In the genomic region with DNA sequence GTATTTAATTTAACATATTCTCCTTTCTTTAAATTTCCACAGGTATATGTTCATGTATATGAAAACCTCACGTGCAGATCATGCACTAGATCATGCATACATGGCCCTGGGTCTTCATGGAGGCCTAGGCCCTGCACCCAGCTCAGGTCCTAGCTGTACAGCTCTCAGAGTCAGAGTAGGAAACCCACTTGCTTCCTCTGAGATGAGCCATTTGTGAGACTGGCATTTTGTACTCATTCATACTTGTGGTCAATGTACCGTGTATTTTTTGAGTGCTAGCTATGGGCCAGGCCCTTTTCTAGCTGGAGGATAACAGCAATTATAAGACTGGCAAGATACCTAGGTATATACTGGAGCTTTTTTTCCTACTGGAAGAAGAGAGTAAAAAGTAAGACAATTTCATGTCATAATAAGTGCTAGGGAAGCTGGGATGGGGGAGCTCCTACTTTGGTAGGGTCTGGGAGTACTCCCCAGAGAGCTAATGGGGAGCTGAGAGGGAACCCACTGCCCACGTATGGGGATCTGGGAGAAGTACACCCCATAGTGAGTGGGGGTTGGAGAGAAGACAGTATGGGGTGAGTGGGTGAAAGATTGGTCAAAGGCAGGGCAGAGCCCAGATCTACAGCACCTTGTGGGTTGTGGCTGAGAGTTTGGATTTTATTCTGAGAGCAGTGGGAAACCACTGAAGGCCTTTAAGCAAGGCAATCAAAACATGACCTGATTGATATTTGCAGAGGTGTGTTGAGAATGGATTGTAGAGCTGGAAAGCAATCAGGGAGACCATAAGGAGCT, we compare ENCODE assay signal across 20 cellular contexts.
DNase-seq lines count a peak whose midpoint lies in the region; ATAC-seq and TF ChIP-seq lines count a peak whose summit lies in the region.
"Had no signal": no experiment of that assay in that cellular context is flagged by ENCODE, and none has a peak within 500 bp of the region (broad histone marks: within the 10 kb centered on the region; RNA-seq: fewer than 3 reads in every experiment).

No MANE protein-coding gene starts in this region.

- no peaks in the 10 kb centered on the region for H3K9me3 Mint-ChIP-seq in activated T-helper 17 cell treated with anti-CD3 and anti-CD28 coated beads, Interleukin-2, amount 50 U/mL, for 72 hours
- H3K9me3 Mint-ChIP-seq in stimulated activated memory B cell treated with anti-CD40 and anti-IgM and Interleukin-4, amounts not matched to agents 10 μg/mL and 1 μg/mL and 100 μg/mL, for 72 hours, result no peaks in the 10 kb centered on the region
- H3K9me3 Mint-ChIP-seq: CD8-positive, alpha-beta T cell had no signal

- H3K27ac Mint-ChIP-seq in activated T-helper 17 cell treated with anti-CD3 and anti-CD28 coated beads, Interleukin-2, amount 50 U/mL, for 72 hours, result peak overlapping the region; percentile 25
- H3K27ac Mint-ChIP-seq in stimulated activated memory B cell treated with anti-CD40 and anti-IgM and Interleukin-4, amounts not matched to agents 10 μg/mL and 1 μg/mL and 100 μg/mL, for 72 hours, result no peak overlapping the region
- H3K27ac Mint-ChIP-seq: CD8-positive, alpha-beta T cell had no signal

- intact Hi-C loops in sciatic nerve (cut with DNase I), result no loop called here

- peaks cover 5% of the 10 kb centered on the region for H3K4me1 Mint-ChIP-seq in activated T-helper 17 cell treated with anti-CD3 and anti-CD28 coated beads, Interleukin-2, amount 50 U/mL, for 72 hours
- H3K4me1 Mint-ChIP-seq in stimulated activated memory B cell treated with anti-CD40 and anti-IgM and Interleukin-4, amounts not matched to agents 10 μg/mL and 1 μg/mL and 100 μg/mL, for 72 hours, result no peaks in the 10 kb centered on the region

- no peak overlapping the region for H3K4me3 Mint-ChIP-seq in activated T-helper 17 cell treated with anti-CD3 and anti-CD28 coated beads, Interleukin-2, amount 50 U/mL, for 72 hours
- H3K4me3 Mint-ChIP-seq in stimulated activated memory B cell treated with anti-CD40 and anti-IgM and Interleukin-4, amounts not matched to agents 10 μg/mL and 1 μg/mL and 100 μg/mL, for 72 hours, result no peak overlapping the region
- H3K4me3 Mint-ChIP-seq: CD8-positive, alpha-beta T cell had no signal

- no peaks in the 10 kb centered on the region for H3K27me3 Mint-ChIP-seq in activated T-helper 17 cell treated with anti-CD3 and anti-CD28 coated beads, Interleukin-2, amount 50 U/mL, for 72 hours
- H3K27me3 Mint-ChIP-seq in stimulated activated memory B cell treated with anti-CD40 and anti-IgM and Interleukin-4, amounts not matched to agents 10 μg/mL and 1 μg/mL and 100 μg/mL, for 72 hours, result no peaks in the 10 kb centered on the region

- peak; percentile 47 for ATAC-seq in GM21360 (IDR thresholded peaks at IDR 0.05; ENCODE audit: unreplicated experiment)
- peak; percentile 69 for ATAC-seq in HG02885 (IDR thresholded peaks at IDR 0.05; ENCODE audit: poor library complexity, unreplicated experiment)
- peak; percentile 78 for ATAC-seq in activated T-helper 17 cell treated with anti-CD3 and anti-CD28 coated beads, Interleukin-2, amount 50 U/mL, for 72 hours (replicated peaks)
- peak; percentile 46 for ATAC-seq in stimulated activated memory B cell treated with anti-CD40 and anti-IgM and Interleukin-4, amounts not matched to agents 10 μg/mL and 1 μg/mL and 100 μg/mL, for 72 hours
- no peak for ATAC-seq in HG02763 (IDR thresholded peaks at IDR 0.05; ENCODE audit: unreplicated experiment)
- no peak for ATAC-seq in sciatic nerve
- no peak for ATAC-seq in GM21619 (IDR thresholded peaks at IDR 0.05; ENCODE audit: unreplicated experiment)
- ATAC-seq: CD8-positive, alpha-beta T cell; PC-3; SK-N-SH treated with all-trans-retinoic acid at 6 μM for 48 hours had no signal

- no peaks in the 10 kb centered on the region for H3K36me3 Mint-ChIP-seq in activated T-helper 17 cell treated with anti-CD3 and anti-CD28 coated beads, Interleukin-2, amount 50 U/mL, for 72 hours (ENCODE audit: low read depth)
- peaks cover 5% of the 10 kb centered on the region for H3K36me3 Mint-ChIP-seq in stimulated activated memory B cell treated with anti-CD40 and anti-IgM and Interleukin-4, amounts not matched to agents 10 μg/mL and 1 μg/mL and 100 μg/mL, for 72 hours
- H3K36me3 Mint-ChIP-seq: CD8-positive, alpha-beta T cell had no signal

- in situ Hi-C loops in GM13977 (cut with MboI; ENCODE audit: low pct_unique_long_range_greater_than_20kb, low sequenced_read_pairs, unreplicated experiment), result no loop called here

- TF ChIP-seq CTCF in GM13977 (IDR thresholded peaks at IDR 0.05; ENCODE audit: extremely low read depth, insufficient read depth, missing control alignments), result no peak

- DNase-seq in GM13977 (ENCODE audit: low spot score), result no peak
- DNase-seq in sciatic nerve (ENCODE audit: low spot score), result no peak
- DNase-seq: CD8-positive, alpha-beta T cell; DMS79; NCI-H1048; NCI-H1436 treated with DMSO at 0.1 percent for 48 hours; NCI-H2029; NCI-H345; NCI-H524 treated with DMSO at 0.1 percent for 48 hours; PC-3; RPMI8226; SIG-M5; T-helper 1 cell had no signal

Comparison
In these comparisons a context has a peak if more than half of its experiments do, and no peak if none do; other contexts are left out.
1. ATAC-seq: peak in GM21360 (single experiment), HG02885 (single experiment), activated T-helper 17 cell treated with anti-CD3 and anti-CD28 coated beads, Interleukin-2, amount 50 U/mL, for 72 hours (single experiment) and stimulated activated memory B cell treated with anti-CD40 and anti-IgM and Interleukin-4, amounts not matched to agents 10 μg/mL and 1 μg/mL and 100 μg/mL, for 72 hours (single experiment); none in HG02763 (single experiment), sciatic nerve (single experiment) and GM21619 (single experiment).